Comparison of ENCODE assay signal across 21 cellular contexts in the genomic region with DNA sequence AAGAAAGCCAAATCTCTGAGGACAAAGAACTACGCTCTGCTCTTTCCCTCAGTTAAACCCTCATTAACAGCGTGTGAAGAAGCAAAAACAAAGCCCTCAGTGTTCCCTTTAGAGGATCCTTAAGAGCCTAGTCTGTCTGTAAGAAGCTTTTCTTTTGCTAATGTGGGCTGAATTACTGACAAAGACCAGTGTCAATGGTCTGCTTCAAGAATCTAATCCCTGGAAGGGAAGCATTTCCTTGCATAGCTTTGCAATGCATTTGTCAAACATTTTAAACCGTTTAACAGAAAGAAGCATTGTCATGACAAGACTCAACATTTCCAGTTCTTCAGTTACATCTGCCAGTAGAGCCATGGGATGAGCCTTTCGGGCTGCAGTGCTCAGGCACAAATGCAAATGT.
DNase-seq lines count a peak whose midpoint lies in the region; ATAC-seq and TF ChIP-seq lines count a peak whose summit lies in the region.
"Had no signal": no experiment of that assay in that cellular context is flagged by ENCODE, and none has a peak within 500 bp of the region (broad histone marks: within the 10 kb centered on the region; RNA-seq: fewer than 3 reads in every experiment).

No MANE protein-coding gene starts in this region.

- no peak overlapping the region for H2AFZ ChIP-seq in H9 (ENCODE audit: low read length)

- H3K23me2 ChIP-seq in H9 (ENCODE audit: insufficient read length, low read depth, low read length, poor library complexity, severe bottlenecking): no peaks in the 10 kb centered on the region

- H3K4ac ChIP-seq in H9 (ENCODE audit: low read depth, low read length): no peak overlapping the region

- no peaks in the 10 kb centered on the region for H4K20me1 ChIP-seq in H9 (ENCODE audit: control insufficient read depth, insufficient read depth, insufficient read length)

- no peak overlapping the region for H3K4me3 ChIP-seq in colonic mucosa

- no peak overlapping the region for H4K91ac ChIP-seq in H9 (ENCODE audit: insufficient read length, low read depth, low read length)

- H4K8ac ChIP-seq in H9 (replicated peaks; ENCODE audit: insufficient read length, low read depth, low read length): no peak overlapping the region

- H3K4me1 Mint-ChIP-seq in H9: peaks cover 43% of the 10 kb centered on the region in 2 experiments
- peaks cover 63% of the 10 kb centered on the region for H3K4me1 Mint-ChIP-seq in WTC11
- H3K4me1 Mint-ChIP-seq in activated CD8-positive, alpha-beta T cell treated with anti-CD3 and anti-CD28 coated beads, Interleukin-2, amount 10 ng/mL, durations not matched to agents 7 days and 5 days (ENCODE audit: low read depth): no peaks in the 10 kb centered on the region
- H3K4me1 Mint-ChIP-seq: activated B cell treated with CpG ODN at 0.5 μM for 24 hours; CD8-positive, alpha-beta memory T cell; memory B cell had no signal

- no peak overlapping the region for H2BK120ac ChIP-seq in H9 (ENCODE audit: low read depth, low read length, poor library complexity, severe bottlenecking)

- intact Hi-C loops in colonic mucosa (cut with DNase I): no loop called here

- no peak overlapping the region for H2BK20ac ChIP-seq in H9 (ENCODE audit: low read depth, low read length, poor library complexity, severe bottlenecking)

- H3T11ph ChIP-seq in H9 (ENCODE audit: low read length): no peak overlapping the region

- H3K4me1 ChIP-seq in H9 (ENCODE audit: insufficient read depth, low read length) (peaks cover 3% of the 10 kb centered on the region; the same call in 1 of the 2 replicates), colonic mucosa (no peaks in the 10 kb centered on the region)

- no peak overlapping the region for H3K18ac ChIP-seq in H9 (ENCODE audit: insufficient read length, low read depth, low read length)

- H2BK15ac ChIP-seq in H9 (ENCODE audit: low read depth, low read length): no peak overlapping the region

- no peak overlapping the region for H3K14ac ChIP-seq in H9 (ENCODE audit: insufficient read depth, low read length)

- H3K9me3 ChIP-seq in H9 (ENCODE audit: control insufficient read depth, low read depth, low read length) (no peaks in the 10 kb centered on the region), colonic mucosa (no peaks in the 10 kb centered on the region)

- H3K4me3 Mint-ChIP-seq in H9: peak overlapping the region in 1 of 2 experiments; percentile 13; a peak in 1 of 5 replicates
- peak overlapping the region; percentile 24; the same call in 1 of the 2 replicates for H3K4me3 Mint-ChIP-seq in WTC11
- H3K4me3 Mint-ChIP-seq in activated CD8-positive, alpha-beta T cell treated with anti-CD3 and anti-CD28 coated beads, Interleukin-2, amount 10 ng/mL, durations not matched to agents 7 days and 5 days: no peak overlapping the region
- H3K4me3 Mint-ChIP-seq: activated B cell treated with CpG ODN at 0.5 μM for 24 hours; activated naive CD8-positive, alpha-beta T cell; activated T-cell treated with anti-CD3 and anti-CD28 coated beads, Interleukin-2, amount 50 U/mL, for 72 hours; CD8-positive, alpha-beta memory T cell; dendritic cell treated with granulocyte-macrophage colony-stimulating factor and Interleukin-4, amounts not matched to agents 40 ng/mL and 50 ng/mL, for 4 days; memory B cell had no signal

- H3K27ac Mint-ChIP-seq in H9 (peak overlapping the region; percentile 97 to 99 (median 99)), WTC11 (peak overlapping the region; percentile 100)
- H3K27ac Mint-ChIP-seq in activated CD8-positive, alpha-beta T cell treated with anti-CD3 and anti-CD28 coated beads, Interleukin-2, amount 10 ng/mL, durations not matched to agents 7 days and 5 days: no peak overlapping the region
- H3K27ac Mint-ChIP-seq: activated B cell treated with CpG ODN at 0.5 μM for 24 hours; activated naive CD8-positive, alpha-beta T cell; activated T-cell treated with anti-CD3 and anti-CD28 coated beads, Interleukin-2, amount 50 U/mL, for 72 hours; CD8-positive, alpha-beta memory T cell; dendritic cell treated with granulocyte-macrophage colony-stimulating factor and Interleukin-4, amounts not matched to agents 40 ng/mL and 50 ng/mL, for 4 days; memory B cell had no signal

- no CpG with 5 or more reads among the region's 4 CpGs for WGBS in H9 (ENCODE audit: extremely low coverage, insufficient read length, low lambda C conversion rate)

- H2AK5ac ChIP-seq in H9 (ENCODE audit: insufficient read length, low read length): no peak overlapping the region

- H3K79me2 ChIP-seq in H9 (ENCODE audit: insufficient read depth, low read length): no peaks in the 10 kb centered on the region

- DNase-seq in H9 (peak; percentile 59), WTC11 (ENCODE audit: low spot score) (peak; percentile 13), iPS-NIHi11 (ENCODE audit: low spot score) (peak; percentile 53), putamen (ENCODE audit: low spot score) (peak; percentile 61), DMS79 treated with DMSO at 0.1 percent for 48 hours (lab: John Stamatoyannopoulos, UW) (no peak), colonic mucosa (no peak)
- no peak for DNase-seq in stimulated activated CD4-positive, alpha-beta T cell treated with anti-CD3 and anti-CD28 coated beads, Interleukin-4, amount 100 ng/mL, for 24 hours
- DNase-seq in activated CD8-positive, alpha-beta T cell treated with anti-CD3 and anti-CD28 coated beads, Interleukin-2, amount 10 ng/mL, durations not matched to agents 7 days and 5 days: no peak
- DNase-seq: activated B cell treated with CpG ODN at 0.5 μM for 24 hours; activated CD8-positive, alpha-beta memory T cell treated with anti-CD3 and anti-CD28 coated beads for 24 hours; activated T-cell treated with anti-CD3 and anti-CD28 coated beads, Interleukin-2, amount 50 U/mL, for 72 hours; CD8-positive, alpha-beta memory T cell; HCEC 1CT; KG1; NCI-H1092; NCI-H2107; NCI-H526 treated with DMSO at 0.1 percent for 48 hours; T-helper 2 cell had no signal

- peaks cover 18 to 40% (median 22%) of the 10 kb centered on the region in 3 experiments for H3K36me3 Mint-ChIP-seq in H9 (ENCODE audit: insufficient read depth in 1 of 3, low read depth in 3 of 3)
- peaks cover 31% of the 10 kb centered on the region for H3K36me3 Mint-ChIP-seq in WTC11
- no peaks in the 10 kb centered on the region for H3K36me3 Mint-ChIP-seq in activated CD8-positive, alpha-beta T cell treated with anti-CD3 and anti-CD28 coated beads, Interleukin-2, amount 10 ng/mL, durations not matched to agents 7 days and 5 days (ENCODE audit: low read depth)
- H3K36me3 Mint-ChIP-seq: activated naive CD8-positive, alpha-beta T cell; CD8-positive, alpha-beta memory T cell had no signal

- H2BK5ac ChIP-seq in H9 (ENCODE audit: insufficient read length, low read length): no peak overlapping the region

- TF ChIP-seq CTCF in H9 (conservative IDR thresholded peaks at IDR 0.05) (no peak), WTC11 (IDR thresholded peaks at IDR 0.05) (no peak), colonic mucosa (IDR thresholded peaks at IDR 0.05) (no peak)

- no peaks in the 10 kb centered on the region for H3K36me3 ChIP-seq in colonic mucosa

- H3K27me3 ChIP-seq in H9 (ENCODE audit: insufficient read depth, low read length) (no peaks in the 10 kb centered on the region), colonic mucosa (no peaks in the 10 kb centered on the region)

- ATAC-seq in WTC11: peak; percentile 96
- ATAC-seq in activated CD8-positive, alpha-beta T cell treated with anti-CD3 and anti-CD28 coated beads, Interleukin-2, amount 10 ng/mL, durations not matched to agents 7 days and 5 days: no peak
- ATAC-seq: activated T-cell treated with anti-CD3 and anti-CD28 coated beads, Interleukin-2, amount 50 U/mL, for 72 hours had no signal

- H3K27me3 Mint-ChIP-seq in H9 (ENCODE audit: low read depth): peaks cover 12% of the 10 kb centered on the region
- no peaks in the 10 kb centered on the region for H3K27me3 Mint-ChIP-seq in WTC11 (ENCODE audit: low read depth)
- H3K27me3 Mint-ChIP-seq in activated CD8-positive, alpha-beta T cell treated with anti-CD3 and anti-CD28 coated beads, Interleukin-2, amount 10 ng/mL, durations not matched to agents 7 days and 5 days (ENCODE audit: low read depth): no peaks in the 10 kb centered on the region
- H3K27me3 Mint-ChIP-seq: activated naive CD8-positive, alpha-beta T cell; CD8-positive, alpha-beta memory T cell; dendritic cell treated with granulocyte-macrophage colony-stimulating factor and Interleukin-4, amounts not matched to agents 40 ng/mL and 50 ng/mL, for 4 days; memory B cell had no signal

- no peak overlapping the region for H3K23ac ChIP-seq in H9 (ENCODE audit: insufficient read length, low read depth, low read length)

- H3K4me2 ChIP-seq in H9 (ENCODE audit: insufficient read depth, insufficient read length, low read length): no peak overlapping the region

- H3K56ac ChIP-seq in H9 (ENCODE audit: insufficient read length, low read depth, low read length): no peak overlapping the region

- H3K9me3 Mint-ChIP-seq in H9: peaks cover 26 to 31% of the 10 kb centered on the region in 2 experiments
- H3K9me3 Mint-ChIP-seq in WTC11: peaks cover 16% of the 10 kb centered on the region
- no peaks in the 10 kb centered on the region for H3K9me3 Mint-ChIP-seq in activated CD8-positive, alpha-beta T cell treated with anti-CD3 and anti-CD28 coated beads, Interleukin-2, amount 10 ng/mL, durations not matched to agents 7 days and 5 days (ENCODE audit: insufficient read depth)
- H3K9me3 Mint-ChIP-seq: activated B cell treated with CpG ODN at 0.5 μM for 24 hours had no signal

- H2BK12ac ChIP-seq in H9 (ENCODE audit: insufficient read length, low read depth, low read length): no peak overlapping the region

- H3K9ac ChIP-seq in H9 (ENCODE audit: extremely low read depth, insufficient read length, low read length) (no peak overlapping the region), colonic mucosa (ENCODE audit: low read depth in 2 of 2, low read length in 2 of 2) (no peak overlapping the region)

- no peaks in the 10 kb centered on the region for H3K79me1 ChIP-seq in H9 (ENCODE audit: insufficient read depth, low read depth, low read length, poor library complexity, severe bottlenecking)

- CTCF ChIA-PET in WTC11 (lab: Charles Lee): interaction anchor here (1.1 to 2.0 kb wide), 4 partner anchors 13 to 267 kb away, joined by 4 to 8 read pairs (median 5); a partner anchor contains a TSS
- CTCF ChIA-PET in activated CD8-positive, alpha-beta T cell treated with anti-CD3 and anti-CD28 coated beads, Interleukin-2, amount 10 ng/mL, durations not matched to agents 7 days and 5 days (lab: Charles Lee): no interaction called here

- H3K27ac ChIP-seq in H9 (ENCODE audit: insufficient read length, low read depth, low read length) (peak overlapping the region; percentile 98), colonic mucosa (no peak overlapping the region)

- H4K5ac ChIP-seq in H9 (ENCODE audit: insufficient read length, low read depth, low read length): no peak overlapping the region

- POLR2A ChIA-PET in WTC11 (lab: Charles Lee): no interaction called here
- POLR2A ChIA-PET in activated CD8-positive, alpha-beta T cell treated with anti-CD3 and anti-CD28 coated beads, Interleukin-2, amount 10 ng/mL, durations not matched to agents 7 days and 5 days (lab: Charles Lee): no interaction called here

TF ChIP-seq in WTC11, 78 proteins besides CTCF, POLR2A, EP300 and RAD21 (continues in another document):
- TF ChIP-seq ETV6 (CRISPR knock-in tag; IDR thresholded peaks at IDR 0.05): 0 out of 2 replicates have a peak, but pooled peaks have one; percentile 26
- TF ChIP-seq GABPB1 (CRISPR knock-in tag; IDR thresholded peaks at IDR 0.05): no peak

Comparison
In these comparisons a context has a peak if more than half of its experiments do, and no peak if none do; other contexts are left out.
1. DNase-seq: peak in H9 (single experiment), WTC11 (single experiment), iPS-NIHi11 (single experiment) and putamen (single experiment); none in stimulated activated CD4-positive, alpha-beta T cell treated with anti-CD3 and anti-CD28 coated beads, Interleukin-4, amount 100 ng/mL, for 24 hours (single experiment), activated CD8-positive, alpha-beta T cell treated with anti-CD3 and anti-CD28 coated beads, Interleukin-2, amount 10 ng/mL, durations not matched to agents 7 days and 5 days (single experiment), DMS79 treated with DMSO at 0.1 percent for 48 hours (single experiment) and colonic mucosa (single experiment).